In genomic region chr4:1467581-1468458, GRCh38 we compare ENCODE assay signal across 1 cellular context.
TF ChIP-seq lines count a peak whose summit lies in the region.

No MANE protein-coding gene starts in this region.

TF ChIP-seq in HEK293, 187 proteins besides CTCF, POLR2A, EP300 and RAD21 (continued from another document):
- TF ChIP-seq INSM2 (tag by site-specific recombination; IDR thresholded peaks at IDR 0.05) (peak; percentile 32; the same call in 1 of the 2 replicates), ZNF473 (tag by site-specific recombination; IDR thresholded peaks at IDR 0.05) (0 out of 2 replicates have a peak, but pooled peaks have one; percentile 5), ZNF157 (tag by site-specific recombination; IDR thresholded peaks at IDR 0.05) (0 out of 2 replicates have a peak, but pooled peaks have one; percentile 8), ZNF777 (tag by site-specific recombination; IDR thresholded peaks at IDR 0.05; ENCODE audit: borderline replicate concordance) (0 out of 2 replicates have a peak, but pooled peaks have one; percentile 15), ZBTB21 (tag by site-specific recombination; IDR thresholded peaks at IDR 0.05) (no peak), HOXC10 (CRISPR knock-in tag; IDR thresholded peaks at IDR 0.05) (no peak), ZNF785 (tag by site-specific recombination; IDR thresholded peaks at IDR 0.05) (peak; percentile 71; the same call in 1 of the 2 replicates), ZNF202 (tag by site-specific recombination; IDR thresholded peaks at IDR 0.05; ENCODE audit: borderline replicate concordance) (0 out of 2 replicates have a peak, but pooled peaks have one; percentile 5)
